In genomic region chr2:127173073-127173472, GRCh38 we compare ENCODE assay signal across 14 cellular contexts. TPM values are rescaled to one million over a fixed set of nuclear protein-coding genes. Genes with fewer than 3 reads are reported as not detected.
DNase-seq lines count a peak whose midpoint lies in the region; TF ChIP-seq lines count a peak whose summit lies in the region.
"Had no signal": no experiment of that assay in that cellular context is flagged by ENCODE, and none has a peak within 500 bp of the region (broad histone marks: within the 10 kb centered on the region; RNA-seq: fewer than 3 reads in every experiment).

No MANE protein-coding gene starts in this region.

- intact Hi-C loops in activated T-helper 1 cell treated with anti-CD3 and anti-CD28 coated beads, Interleukin-12 subunit alpha, Interleukin-12 subunit beta, Interleukin-2, Interleukin-4 antibody, amounts not matched to agents 30 ng/mL and 10 ng/mL and 1 ng/mL, durations not matched to agents 14 hours and 24 hours and 36 hours (cut with micrococcal nuclease), result no loop called here

- H3K27me3 Mint-ChIP-seq in nephron (ENCODE audit: low read depth), result peaks cover 3% of the 10 kb centered on the region
- no peaks in the 10 kb centered on the region for H3K27me3 Mint-ChIP-seq in activated T-helper 1 cell treated with anti-CD3 and anti-CD28 coated beads, Interleukin-12 subunit alpha, Interleukin-12 subunit beta, Interleukin-2, Interleukin-4 antibody, amounts not matched to agents 30 ng/mL and 10 ng/mL and 1 ng/mL, durations not matched to agents 14 hours and 24 hours and 36 hours (ENCODE audit: insufficient read depth)

- TF ChIP-seq CTCF in AG10803 (conservative IDR thresholded peaks at IDR 0.05; ENCODE audit: low read length) (no peak), RWPE1 (conservative IDR thresholded peaks at IDR 0.05; ENCODE audit: low read depth) (no peak), nephron (IDR thresholded peaks at IDR 0.05; ENCODE audit: unreplicated experiment in 3 of 3) (no peak), BE2C (IDR thresholded peaks at IDR 0.05; ENCODE audit: low read depth, low read length) (no peak), WERI-Rb-1 (IDR thresholded peaks at IDR 0.05; ENCODE audit: low read depth, low read length) (no peak)

- peaks cover 62% of the 10 kb centered on the region for H3K4me1 Mint-ChIP-seq in nephron
- no peaks in the 10 kb centered on the region for H3K4me1 Mint-ChIP-seq in activated T-helper 1 cell treated with anti-CD3 and anti-CD28 coated beads, Interleukin-12 subunit alpha, Interleukin-12 subunit beta, Interleukin-2, Interleukin-4 antibody, amounts not matched to agents 30 ng/mL and 10 ng/mL and 1 ng/mL, durations not matched to agents 14 hours and 24 hours and 36 hours (ENCODE audit: low read depth)

- H3K36me3 ChIP-seq in BE2C (no peaks in the 10 kb centered on the region), WERI-Rb-1 (no peaks in the 10 kb centered on the region)
- H3K36me3 ChIP-seq: BLaER1 treated with 17β-estradiol and CSF1 and Interleukin-3, amounts not matched to agents 10 nM and 100 nM; thyroid gland had no signal

- H3K27ac ChIP-seq in RWPE1 (peak overlapping the region; percentile 64), WERI-Rb-1 (no peak overlapping the region)
- H3K27ac ChIP-seq: BLaER1 treated with 17β-estradiol and CSF1 and Interleukin-3, amounts not matched to agents 10 nM and 100 nM; PC-9; thyroid gland had no signal

- POLR2A ChIA-PET in RWPE1 (lab: Yijun Ruan, JAX; ENCODE audit: low non-redundant PET), result no interaction called here

- no peaks in the 10 kb centered on the region for H3K9me3 Mint-ChIP-seq in nephron
- H3K9me3 Mint-ChIP-seq in activated T-helper 1 cell treated with anti-CD3 and anti-CD28 coated beads, Interleukin-12 subunit alpha, Interleukin-12 subunit beta, Interleukin-2, Interleukin-4 antibody, amounts not matched to agents 30 ng/mL and 10 ng/mL and 1 ng/mL, durations not matched to agents 14 hours and 24 hours and 36 hours, result no peaks in the 10 kb centered on the region

- peak overlapping the region; percentile 64 to 90 (median 81) for H3K27ac Mint-ChIP-seq in nephron
- H3K27ac Mint-ChIP-seq in activated T-helper 1 cell treated with anti-CD3 and anti-CD28 coated beads, Interleukin-12 subunit alpha, Interleukin-12 subunit beta, Interleukin-2, Interleukin-4 antibody, amounts not matched to agents 30 ng/mL and 10 ng/mL and 1 ng/mL, durations not matched to agents 14 hours and 24 hours and 36 hours, result no peak overlapping the region

- no peaks in the 10 kb centered on the region for H3K9me3 ChIP-seq in BE2C
- H3K9me3 ChIP-seq in WERI-Rb-1 (ENCODE audit: severe bottlenecking), result no peaks in the 10 kb centered on the region
- H3K9me3 ChIP-seq: BLaER1 treated with 17β-estradiol and CSF1 and Interleukin-3, amounts not matched to agents 10 nM and 100 nM; thyroid gland had no signal

- H3K4me1 ChIP-seq in BE2C, result peaks cover 3% of the 10 kb centered on the region

- H3K4me3 ChIP-seq in AG10803 (ENCODE audit: low read length) (no peak overlapping the region), BE2C (ENCODE audit: low read depth, low read length) (no peak overlapping the region), WERI-Rb-1 (ENCODE audit: low read depth, low read length) (no peak overlapping the region)
- H3K4me3 ChIP-seq: BLaER1 treated with 17β-estradiol and CSF1 and Interleukin-3, amounts not matched to agents 10 nM and 100 nM; PC-9; thyroid gland had no signal

- DNase-seq in AG10803 (ENCODE audit: low read depth) (peak; percentile 97), RWPE1 (ENCODE audit: low spot score) (peak; percentile 66), fibroblast of gingiva (ENCODE audit: low read depth) (peak; percentile 81), BE2C (no peak), AML-193 (lab: John Stamatoyannopoulos, UW) (no peak), WERI-Rb-1 (no peak)
- no peak for DNase-seq in activated T-helper 1 cell treated with anti-CD3 and anti-CD28 coated beads, Interleukin-12 subunit alpha, Interleukin-12 subunit beta, Interleukin-2, Interleukin-4 antibody, amounts not matched to agents 30 ng/mL and 10 ng/mL and 1 ng/mL, durations not matched to agents 14 hours and 24 hours and 36 hours (ENCODE audit: low spot score)
- DNase-seq: activated T-cell treated with anti-CD3 and anti-CD28 coated beads for 4 hours, caudate nucleus, PC-9, thyroid gland had no signal

- peak overlapping the region in 2 of 3 experiments; percentile 22 to 40 for H3K4me3 Mint-ChIP-seq in nephron
- no peak overlapping the region for H3K4me3 Mint-ChIP-seq in activated T-helper 1 cell treated with anti-CD3 and anti-CD28 coated beads, Interleukin-12 subunit alpha, Interleukin-12 subunit beta, Interleukin-2, Interleukin-4 antibody, amounts not matched to agents 30 ng/mL and 10 ng/mL and 1 ng/mL, durations not matched to agents 14 hours and 24 hours and 36 hours

- H3K36me3 Mint-ChIP-seq in nephron (ENCODE audit: low read depth), result no peaks in the 10 kb centered on the region
- no peaks in the 10 kb centered on the region for H3K36me3 Mint-ChIP-seq in activated T-helper 1 cell treated with anti-CD3 and anti-CD28 coated beads, Interleukin-12 subunit alpha, Interleukin-12 subunit beta, Interleukin-2, Interleukin-4 antibody, amounts not matched to agents 30 ng/mL and 10 ng/mL and 1 ng/mL, durations not matched to agents 14 hours and 24 hours and 36 hours (ENCODE audit: low read depth)

- CTCF ChIA-PET in RWPE1 (lab: Yijun Ruan, JAX), result interaction anchor here (0.6 kb wide), 2 partner anchors 396 to 1541 kb away, joined by 3 to 5 read pairs; no protein-coding TSS in a partner anchor

- H3K27me3 ChIP-seq in BE2C, result no peaks in the 10 kb centered on the region
- no peaks in the 10 kb centered on the region for H3K27me3 ChIP-seq in WERI-Rb-1 (ENCODE audit: insufficient read depth, low read depth, severe bottlenecking)
- H3K27me3 ChIP-seq: BLaER1 treated with 17β-estradiol and CSF1 and Interleukin-3, amounts not matched to agents 10 nM and 100 nM; thyroid gland had no signal

RNA-seq across cellular contexts. Expression of gene CYP27C1, which starts 47.0 kb away (rescaled TPM):
- not detected for polyA plus RNA-seq in BE2C (2012; ENCODE audit: insufficient read depth, insufficient read length, low read depth)
- total RNA-seq in activated T-helper 1 cell treated with anti-CD3 and anti-CD28 coated beads, Interleukin-12 subunit alpha, Interleukin-12 subunit beta, Interleukin-2, Interleukin-4 antibody, amounts not matched to agents 30 ng/mL and 10 ng/mL and 1 ng/mL, durations not matched to agents 14 hours and 24 hours and 36 hours, result not detected in 2 replicates
- total RNA-seq: lung microvascular endothelial cell had no signal

Comparison
In these comparisons a context has a peak if more than half of its experiments do, and no peak if none do; other contexts are left out.
1. DNase-seq: peak in AG10803 (single experiment), RWPE1 (single experiment) and fibroblast of gingiva (single experiment); none in BE2C (single experiment), AML-193 (0 of 2), activated T-helper 1 cell treated with anti-CD3 and anti-CD28 coated beads, Interleukin-12 subunit alpha, Interleukin-12 subunit beta, Interleukin-2, Interleukin-4 antibody, amounts not matched to agents 30 ng/mL and 10 ng/mL and 1 ng/mL, durations not matched to agents 14 hours and 24 hours and 36 hours (single experiment) and WERI-Rb-1 (single experiment).